In the genomic region with DNA sequence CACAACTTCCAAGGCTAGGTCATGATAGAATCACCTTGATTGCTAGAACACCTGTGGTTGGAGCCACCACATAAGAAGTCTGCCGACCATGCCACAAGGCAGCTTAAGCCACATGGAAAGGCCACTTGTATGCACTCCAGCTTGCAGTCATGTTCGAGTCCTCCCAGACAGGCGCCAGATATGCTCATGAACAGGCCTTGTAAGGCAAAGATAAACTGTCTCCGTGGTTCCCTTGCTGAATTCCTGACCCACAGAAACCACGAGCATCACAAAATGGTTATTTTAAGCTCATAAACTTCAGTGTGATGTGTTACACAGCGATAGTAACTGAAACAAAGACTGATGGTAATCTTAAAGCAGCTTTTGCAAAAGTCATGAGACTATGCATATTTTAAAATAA, we compare ENCODE assay signal across 26 cellular contexts.
"Had no signal": no experiment of that assay in that cellular context is flagged by ENCODE, and none has a peak within 500 bp of the region (broad histone marks: within the 10 kb centered on the region; RNA-seq: fewer than 3 reads in every experiment).

No MANE protein-coding gene starts in this region.

- H3K9me3 Mint-ChIP-seq: activated naive CD8-positive, alpha-beta T cell treated with anti-CD3 and anti-CD28 coated beads, Interleukin-2, amount 50 U/mL, for 24 hours; activated T-helper 1 cell treated with anti-CD3 and anti-CD28 coated beads, Interleukin-12 subunit alpha, Interleukin-12 subunit beta, Interleukin-2, Interleukin-4 antibody, amounts not matched to agents 30 ng/mL and 10 ng/mL and 1 ng/mL, durations not matched to agents 14 hours and 24 hours and 36 hours; natural killer cell treated with Interleukin-12 subunit alpha and Interleukin-12 subunit beta and Interleukin-15 and Interleukin-18, amount 100 ng/mL, for 72 hours had no signal

- ATAC-seq: activated CD8-positive, alpha-beta T cell treated with anti-CD3 and anti-CD28 coated beads, Interleukin-2, amount 10 ng/mL, durations not matched to agents 7 days and 5 days; activated naive CD8-positive, alpha-beta T cell treated with anti-CD3 and anti-CD28 coated beads, Interleukin-2, amount 50 U/mL, for 24 hours; foreskin keratinocyte; left lung; natural killer cell treated with Interleukin-12 subunit alpha and Interleukin-12 subunit beta and Interleukin-15 and Interleukin-18, amount 100 ng/mL, for 72 hours; sciatic nerve; stimulated activated memory B cell treated with anti-CD40 and anti-IgM and Interleukin-4, amounts not matched to agents 10 μg/mL and 1 μg/mL and 100 μg/mL, for 72 hours had no signal

- H3K4me1 Mint-ChIP-seq: activated naive CD8-positive, alpha-beta T cell treated with anti-CD3 and anti-CD28 coated beads, Interleukin-2, amount 50 U/mL, for 24 hours; stimulated activated memory B cell treated with anti-CD40 and anti-IgM and Interleukin-4, amounts not matched to agents 10 μg/mL and 1 μg/mL and 100 μg/mL, for 72 hours had no signal

- H3K36me3 Mint-ChIP-seq: immature natural killer cell; mesothelial cell of epicardium; stimulated activated memory B cell treated with anti-CD40 and anti-IgM and Interleukin-4, amounts not matched to agents 10 μg/mL and 1 μg/mL and 100 μg/mL, for 72 hours had no signal

- H3K27me3 Mint-ChIP-seq: stimulated activated memory B cell treated with anti-CD40 and anti-IgM and Interleukin-4, amounts not matched to agents 10 μg/mL and 1 μg/mL and 100 μg/mL, for 72 hours had no signal

- H3K4me1 ChIP-seq: foreskin keratinocyte, left lung, parathyroid adenoma, stomach, suprapubic skin, transverse colon had no signal

- H3K4me3 ChIP-seq: hepatocyte, left lung, smooth muscle cell, stomach, suprapubic skin, transverse colon had no signal

- H3K9me3 ChIP-seq: neutrophil, stomach, suprapubic skin, transverse colon had no signal

- H3K27me3 ChIP-seq: foreskin keratinocyte, hepatocyte, left lung, neutrophil, stomach, suprapubic skin, transverse colon had no signal

- DNase-seq: activated CD4-positive, alpha-beta T cell treated with anti-CD3 and anti-CD28 coated beads for 1 hour; activated CD4-positive, alpha-beta T cell treated with anti-CD3 and anti-CD28 coated beads, Interleukin-2, amount 50 U/mL, for 1 hour; activated CD8-positive, alpha-beta T cell treated with anti-CD3 and anti-CD28 coated beads, Interleukin-2, amount 10 ng/mL, durations not matched to agents 7 days and 5 days; activated gamma-delta T cell; activated naive CD4-positive, alpha-beta T cell treated with anti-CD3 and anti-CD28 coated beads, Interleukin-2, amount 50 U/mL, for 16 hours; activated naive CD8-positive, alpha-beta T cell treated with anti-CD3 and anti-CD28 coated beads, Interleukin-2, amount 50 U/mL, for 24 hours; anterior cingulate cortex; effector CD4-positive, alpha-beta T cell; foreskin keratinocyte; immature natural killer cell; kidney glomerular epithelial cell; left lung; stimulated activated CD4-positive, alpha-beta T cell treated with anti-CD3 and anti-CD28 coated beads, Interleukin-15, amount 100 ng/mL, for 24 hours; stomach; T-helper 1 cell; transverse colon had no signal

- H3K27ac Mint-ChIP-seq: activated CD8-positive, alpha-beta T cell treated with anti-CD3 and anti-CD28 coated beads, Interleukin-2, amount 10 ng/mL, durations not matched to agents 7 days and 5 days; activated naive CD8-positive, alpha-beta T cell treated with anti-CD3 and anti-CD28 coated beads, Interleukin-2, amount 50 U/mL, for 24 hours; activated T-helper 1 cell treated with anti-CD3 and anti-CD28 coated beads, Interleukin-12 subunit alpha, Interleukin-12 subunit beta, Interleukin-2, Interleukin-4 antibody, amounts not matched to agents 30 ng/mL and 10 ng/mL and 1 ng/mL, durations not matched to agents 14 hours and 24 hours and 36 hours; immature natural killer cell; mesothelial cell of epicardium; stimulated activated memory B cell treated with anti-CD40 and anti-IgM and Interleukin-4, amounts not matched to agents 10 μg/mL and 1 μg/mL and 100 μg/mL, for 72 hours had no signal

- H3K27ac ChIP-seq: foreskin keratinocyte, hepatocyte, left lung, neutrophil, parathyroid adenoma, stomach, suprapubic skin, transverse colon had no signal

- H3K79me2 ChIP-seq: hepatocyte, parathyroid adenoma had no signal

- H3K4me2 ChIP-seq: hepatocyte, smooth muscle cell had no signal

- H2AFZ ChIP-seq: hepatocyte, parathyroid adenoma had no signal

- H3K36me3 ChIP-seq: left lung, neutrophil, stomach, suprapubic skin, transverse colon had no signal

- H3K4me3 Mint-ChIP-seq: activated CD8-positive, alpha-beta T cell treated with anti-CD3 and anti-CD28 coated beads, Interleukin-2, amount 10 ng/mL, durations not matched to agents 7 days and 5 days; activated naive CD8-positive, alpha-beta T cell treated with anti-CD3 and anti-CD28 coated beads, Interleukin-2, amount 50 U/mL, for 24 hours; activated T-helper 1 cell treated with anti-CD3 and anti-CD28 coated beads, Interleukin-12 subunit alpha, Interleukin-12 subunit beta, Interleukin-2, Interleukin-4 antibody, amounts not matched to agents 30 ng/mL and 10 ng/mL and 1 ng/mL, durations not matched to agents 14 hours and 24 hours and 36 hours; immature natural killer cell; mesothelial cell of epicardium; natural killer cell treated with Interleukin-12 subunit alpha and Interleukin-12 subunit beta and Interleukin-15 and Interleukin-18, amount 100 ng/mL, for 72 hours; stimulated activated memory B cell treated with anti-CD40 and anti-IgM and Interleukin-4, amounts not matched to agents 10 μg/mL and 1 μg/mL and 100 μg/mL, for 72 hours had no signal
